26 cellular contexts compared by ENCODE assay signal in genomic region chr1:77200806-77201205, GRCh38.
"Had no signal": no experiment of that assay in that cellular context is flagged by ENCODE, and none has a peak within 500 bp of the region (broad histone marks: within the 10 kb centered on the region; RNA-seq: fewer than 3 reads in every experiment).

No MANE protein-coding gene starts in this region.

- DNase-seq: activated CD4-positive, alpha-beta memory T cell treated with anti-CD3 and anti-CD28 coated beads for 36 hours; activated CD4-positive, alpha-beta T cell treated with anti-CD3 and anti-CD28 coated beads for 36 hours; activated CD4-positive, alpha-beta T cell treated with anti-CD3 and anti-CD28 coated beads, Interleukin-2, amount 10 ng/mL, durations not matched to agents 24 days and 14 days; activated CD4-positive, CD25-positive, alpha-beta regulatory T cell; activated CD4-positive, CD25-positive, alpha-beta regulatory T cell treated with anti-CD3 and anti-CD28 coated beads, Interleukin-2, amount 50 U/mL, for 72 hours; activated CD8-positive, alpha-beta memory T cell treated with anti-CD3 and anti-CD28 coated beads, Interleukin-2, amount 10 ng/mL, durations not matched to agents 7 days and 5 days; activated CD8-positive, alpha-beta memory T cell treated with anti-CD3 and anti-CD28 coated beads, Interleukin-2, amount 50 U/mL, for 4 hours; activated CD8-positive, alpha-beta T cell treated with anti-CD3 and anti-CD28 coated beads, Interleukin-2, amount 10 ng/mL, durations not matched to agents 7 days and 5 days; activated gamma-delta T cell; activated naive CD4-positive, alpha-beta T cell; activated naive CD4-positive, alpha-beta T cell treated with anti-CD3 and anti-CD28 coated beads, Interleukin-2, amount 10 ng/mL, durations not matched to agents 7 days and 5 days; activated naive CD8-positive, alpha-beta T cell treated with anti-CD3 and anti-CD28 coated beads, Interleukin-2, amount 10 ng/mL, durations not matched to agents 7 days and 5 days; activated T-cell treated with anti-CD3 and anti-CD28 coated beads, Interleukin-2, amount 50 U/mL, for 1 hour; activated T-cell treated with anti-CD3 and anti-CD28 coated beads, Interleukin-2, amount 50 U/mL, for 48 hours; brain microvascular endothelial cell; dorsolateral prefrontal cortex; effector memory CD4-positive, alpha-beta T cell; endodermal cell; foreskin melanocyte; head of caudate nucleus; SW 1271; T-cell; T-helper 9 cell had no signal

- H3K9me3 ChIP-seq: ascending aorta had no signal

- H3K4me1 ChIP-seq: ascending aorta, gastroesophageal sphincter had no signal

- H3K27ac ChIP-seq: ascending aorta, brain microvascular endothelial cell, coronary artery, dorsolateral prefrontal cortex, gastroesophageal sphincter had no signal

- H3K36me3 ChIP-seq: brain microvascular endothelial cell had no signal

- H3K4me3 ChIP-seq: ascending aorta, coronary artery, dorsolateral prefrontal cortex, gastroesophageal sphincter had no signal

- H3K27me3 ChIP-seq: ascending aorta, brain microvascular endothelial cell, dorsolateral prefrontal cortex, gastroesophageal sphincter had no signal
